ENCODE assay signal across 18 cellular contexts in genomic region chr10:51377932-51378206, GRCh38.
DNase-seq lines count a peak whose midpoint lies in the region; ATAC-seq and TF ChIP-seq lines count a peak whose summit lies in the region.
"Had no signal": no experiment of that assay in that cellular context is flagged by ENCODE, and none has a peak within 500 bp of the region (broad histone marks: within the 10 kb centered on the region; RNA-seq: fewer than 3 reads in every experiment).

No MANE protein-coding gene starts in this region.

- H3K4me1 Mint-ChIP-seq in neural progenitor cell (peaks cover 5% of the 10 kb centered on the region), chondrocyte (ENCODE audit: low read depth) (peaks cover 11% of the 10 kb centered on the region)
- H3K4me1 Mint-ChIP-seq: CD14-positive monocyte; CD4-positive, alpha-beta memory T cell; IgD-negative memory B cell had no signal

- H3K27me3 Mint-ChIP-seq in neural progenitor cell (ENCODE audit: insufficient read depth, low read depth) (no peaks in the 10 kb centered on the region), chondrocyte (ENCODE audit: low read depth) (no peaks in the 10 kb centered on the region)
- H3K27me3 Mint-ChIP-seq: IgD-negative memory B cell had no signal

- H2AFZ ChIP-seq in SK-N-SH (ENCODE audit: low read depth) (no peak overlapping the region), neural progenitor cell (replicated peaks) (no peak overlapping the region)

- TF ChIP-seq POLR2A in body of pancreas (IDR thresholded peaks at IDR 0.05): no peak

- POLR2A ChIA-PET in SK-N-SH (lab: Yijun Ruan, JAX): no interaction called here

- H4K20me1 ChIP-seq in SK-N-SH (ENCODE audit: insufficient read depth): no peaks in the 10 kb centered on the region
- H4K20me1 ChIP-seq in neural progenitor cell (ENCODE audit: low read depth): no peaks in the 10 kb centered on the region
- H4K20me1 ChIP-seq: BLaER1 had no signal

- DNase-seq in right cardiac atrium (no peak), Right ventricle myocardium superior (no peak), SK-N-SH (no peak), body of pancreas (no peak), neural progenitor cell (ENCODE audit: low spot score) (no peak), T-helper 1 cell (no peak), chondrocyte (ENCODE audit: low spot score) (no peak), NCI-H1694 (lab: John Stamatoyannopoulos, UW) (no peak)
- DNase-seq: 8988T; CD4-positive, alpha-beta memory T cell; DMS153; DMS79; GF-D8 had no signal

- H3K9me3 ChIP-seq in right cardiac atrium (ENCODE audit: control insufficient read depth, low read length) (no peaks in the 10 kb centered on the region), SK-N-SH (no peaks in the 10 kb centered on the region), body of pancreas (no peaks in the 10 kb centered on the region), neural progenitor cell (ENCODE audit: low read depth) (no peaks in the 10 kb centered on the region)
- H3K9me3 ChIP-seq: BLaER1 had no signal

- H3K27ac Mint-ChIP-seq in neural progenitor cell (no peak overlapping the region), chondrocyte (ENCODE audit: unreplicated experiment) (no peak overlapping the region)
- H3K27ac Mint-ChIP-seq: CD14-positive monocyte; CD4-positive, alpha-beta memory T cell; H9; IgD-negative memory B cell had no signal

- no peak for TF ChIP-seq EP300 in SK-N-SH (IDR thresholded peaks at IDR 0.05; ENCODE audit: borderline replicate concordance in 1 of 2, low read depth in 1 of 2, low read length in 1 of 2)

- CTCF ChIA-PET in SK-N-SH (lab: Yijun Ruan, JAX): interaction anchor here (1.1 to 3.9 kb wide), 3 partner anchors 11 to 314 kb away, joined by 3 to 20 read pairs (median 7); no protein-coding TSS in a partner anchor

- ATAC-seq in right cardiac atrium: peak in 1 of 2 donors; percentile 23
- ATAC-seq in Right ventricle myocardium superior (ENCODE audit: poor library complexity): no peak
- no peak for ATAC-seq in body of pancreas

- H3K9me3 Mint-ChIP-seq in neural progenitor cell (no peaks in the 10 kb centered on the region), chondrocyte (ENCODE audit: low read depth) (no peaks in the 10 kb centered on the region)
- H3K9me3 Mint-ChIP-seq: H9 had no signal

- H3K27me3 ChIP-seq in right cardiac atrium (ENCODE audit: control insufficient read depth, insufficient read depth) (no peaks in the 10 kb centered on the region), SK-N-SH (ENCODE audit: insufficient read depth) (no peaks in the 10 kb centered on the region), body of pancreas (no peaks in the 10 kb centered on the region), neural progenitor cell (no peaks in the 10 kb centered on the region)
- H3K27me3 ChIP-seq: BLaER1 had no signal

- H3K4me1 ChIP-seq in right cardiac atrium (ENCODE audit: control insufficient read depth, insufficient read depth, low read length): peaks cover 4% of the 10 kb centered on the region
- H3K4me1 ChIP-seq in SK-N-SH (ENCODE audit: control insufficient read depth in 1 of 2, insufficient read depth in 2 of 2, low read depth in 1 of 2, low read length in 1 of 2): no peaks in the 10 kb centered on the region; a peak in 1 of 4 replicates
- peaks cover 20% of the 10 kb centered on the region for H3K4me1 ChIP-seq in body of pancreas
- peaks cover 18% of the 10 kb centered on the region for H3K4me1 ChIP-seq in neural progenitor cell
- H3K4me1 ChIP-seq: BLaER1 had no signal

- no peak overlapping the region for H3K9ac ChIP-seq in SK-N-SH
- H3K9ac ChIP-seq in neural progenitor cell: no peak overlapping the region
- H3K9ac ChIP-seq: BLaER1 had no signal

- WGBS in right cardiac atrium: 61% methylated on average over 1 of the region's 1 CpG
- 0% methylated on average over 1 of the region's 1 CpG for WGBS in SK-N-SH (ENCODE audit: low lambda C conversion rate)
- WGBS in body of pancreas, 2 donors: 17 to 18% methylated on average over 1 of the region's 1 CpG

- intact Hi-C loops in right cardiac atrium (cut with DNase I): no loop called here
- intact Hi-C loops in Right ventricle myocardium superior (cut with DNase I): loop anchor here (5.0 kb wide), 1 partner anchor 39 kb away; no protein-coding TSS in a partner anchor
- intact Hi-C loops in body of pancreas (cut with DNase I): no loop called here

- TF ChIP-seq CTCF in SK-N-SH (IDR thresholded peaks at IDR 0.05) (no peak), body of pancreas (IDR thresholded peaks at IDR 0.05) (no peak), neural progenitor cell (IDR thresholded peaks at IDR 0.05) (no peak), chondrocyte (IDR thresholded peaks at IDR 0.05) (no peak)

- H3K4me2 ChIP-seq in SK-N-SH (0 out of 2 replicates have a peak overlapping the region, but pooled peaks have one; percentile 13), neural progenitor cell (peak overlapping the region; percentile 15)
- H3K4me2 ChIP-seq: BLaER1 had no signal

- H3K36me3 Mint-ChIP-seq in neural progenitor cell (no peaks in the 10 kb centered on the region), chondrocyte (ENCODE audit: low read depth) (no peaks in the 10 kb centered on the region)
- H3K36me3 Mint-ChIP-seq: CD14-positive monocyte; CD4-positive, alpha-beta memory T cell; IgD-negative memory B cell had no signal

- no peak overlapping the region for H3K4me3 Mint-ChIP-seq in neural progenitor cell
- no peak overlapping the region for H3K4me3 Mint-ChIP-seq in chondrocyte (ENCODE audit: unreplicated experiment)
- H3K4me3 Mint-ChIP-seq: CD4-positive, alpha-beta memory T cell; H9; IgD-negative memory B cell had no signal

- H3K4me3 ChIP-seq in right cardiac atrium (ENCODE audit: low read length) (no peak overlapping the region), SK-N-SH (ENCODE audit: low read depth in 2 of 2, low read length in 1 of 2) (no peak overlapping the region), body of pancreas (no peak overlapping the region), neural progenitor cell (no peak overlapping the region)
- H3K4me3 ChIP-seq: BLaER1 had no signal

- H3K36me3 ChIP-seq in SK-N-SH (replicated peaks in 1 of 2; ENCODE audit: control insufficient read depth in 1 of 2, insufficient read depth in 2 of 2, low read length in 1 of 2) (no peaks in the 10 kb centered on the region), body of pancreas (replicated peaks in 1 of 2; ENCODE audit: insufficient read depth in 1 of 2, low read depth in 2 of 2) (no peaks in the 10 kb centered on the region), neural progenitor cell (no peaks in the 10 kb centered on the region)
- H3K36me3 ChIP-seq: BLaER1 had no signal

- H3K79me2 ChIP-seq in SK-N-SH (ENCODE audit: insufficient read depth): no peaks in the 10 kb centered on the region
- no peaks in the 10 kb centered on the region for H3K79me2 ChIP-seq in neural progenitor cell (ENCODE audit: low read depth)

- H3F3A ChIP-seq in SK-N-SH (replicated peaks; ENCODE audit: insufficient read depth): peaks cover 14% of the 10 kb centered on the region
- H3F3A ChIP-seq in neural progenitor cell (ENCODE audit: low read depth): peaks cover 5% of the 10 kb centered on the region

- no peak for TF ChIP-seq RAD21 in SK-N-SH (IDR thresholded peaks at IDR 0.05; ENCODE audit: low read length)

- H3K27ac ChIP-seq in right cardiac atrium (ENCODE audit: low read length) (peak overlapping the region; percentile 3), SK-N-SH (ENCODE audit: low read depth in 2 of 2, low read length in 1 of 2) (peak overlapping the region in 1 of 2 experiments; percentile 13; a peak in 1 of 4 replicates), body of pancreas (peak overlapping the region in 3 of 4 donors; percentile 46 to 68 (median 64)), neural progenitor cell (no peak overlapping the region)
- H3K27ac ChIP-seq: BLaER1, HL-60 had no signal

- H3K9me2 ChIP-seq in SK-N-SH: no peaks in the 10 kb centered on the region

TF ChIP-seq in SK-N-SH, 30 proteins besides CTCF, POLR2A, EP300 and RAD21:
- TF ChIP-seq SIN3A (IDR thresholded peaks at IDR 0.05; ENCODE audit: borderline replicate concordance, low read depth, low read length) (no peak), SMC3 (IDR thresholded peaks at IDR 0.05; ENCODE audit: low read depth, low read length) (no peak), TCF12 (IDR thresholded peaks at IDR 0.05) (no peak), FOSL2 (IDR thresholded peaks at IDR 0.05; ENCODE audit: borderline replicate concordance, low read depth) (no peak), PBX3 (IDR thresholded peaks at IDR 0.05) (0 out of 2 replicates have a peak, but pooled peaks have one; percentile 27)
TF ChIP-seq in SK-N-SH: peak in this region for 1.
